Comparison of ENCODE assay signal across 1 cellular context in genomic region chr15:48672206-48672605, GRCh38.
TF ChIP-seq lines count a peak whose summit lies in the region.

No MANE protein-coding gene starts in this region.

TF ChIP-seq in IMR-90, 13 proteins besides CTCF, POLR2A, EP300 and RAD21:
- TF ChIP-seq RCOR1 (IDR thresholded peaks at IDR 0.05; ENCODE audit: insufficient replicate concordance, low read length) (no peak), MAZ (IDR thresholded peaks at IDR 0.05; ENCODE audit: borderline replicate concordance, low read depth, low read length) (no peak), NFE2L2 (IDR thresholded peaks at IDR 0.05; ENCODE audit: low read depth, low read length) (no peak), MXI1 (IDR thresholded peaks at IDR 0.05; ENCODE audit: borderline replicate concordance, low read depth, low read length) (no peak), MAFK (IDR thresholded peaks at IDR 0.05; ENCODE audit: low read depth, low read length) (no peak), BHLHE40 (IDR thresholded peaks at IDR 0.05; ENCODE audit: low read depth, low read length) (no peak), CHD1 (IDR thresholded peaks at IDR 0.05; ENCODE audit: low read depth, low read length) (no peak), FOS (IDR thresholded peaks at IDR 0.05; ENCODE audit: low read depth, low read length) (no peak), RFX5 (IDR thresholded peaks at IDR 0.05; ENCODE audit: low read depth, low read length) (no peak), CEBPB (IDR thresholded peaks at IDR 0.05; ENCODE audit: low read depth, low read length) (no peak), SMC3 (IDR thresholded peaks at IDR 0.05; ENCODE audit: low read depth, low read length) (no peak)
- TF ChIP-seq, protein P1, sequence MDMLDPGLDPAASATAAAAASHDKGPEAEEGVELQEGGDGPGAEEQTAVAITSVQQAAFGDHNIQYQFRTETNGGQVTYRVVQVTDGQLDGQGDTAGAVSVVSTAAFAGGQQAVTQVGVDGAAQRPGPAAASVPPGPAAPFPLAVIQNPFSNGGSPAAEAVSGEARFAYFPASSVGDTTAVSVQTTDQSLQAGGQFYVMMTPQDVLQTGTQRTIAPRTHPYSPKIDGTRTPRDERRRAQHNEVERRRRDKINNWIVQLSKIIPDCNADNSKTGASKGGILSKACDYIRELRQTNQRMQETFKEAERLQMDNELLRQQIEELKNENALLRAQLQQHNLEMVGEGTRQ (IDR thresholded peaks at IDR 0.05; ENCODE audit: low read depth, low read length) = no peak
- TF ChIP-seq, protein P2, sequence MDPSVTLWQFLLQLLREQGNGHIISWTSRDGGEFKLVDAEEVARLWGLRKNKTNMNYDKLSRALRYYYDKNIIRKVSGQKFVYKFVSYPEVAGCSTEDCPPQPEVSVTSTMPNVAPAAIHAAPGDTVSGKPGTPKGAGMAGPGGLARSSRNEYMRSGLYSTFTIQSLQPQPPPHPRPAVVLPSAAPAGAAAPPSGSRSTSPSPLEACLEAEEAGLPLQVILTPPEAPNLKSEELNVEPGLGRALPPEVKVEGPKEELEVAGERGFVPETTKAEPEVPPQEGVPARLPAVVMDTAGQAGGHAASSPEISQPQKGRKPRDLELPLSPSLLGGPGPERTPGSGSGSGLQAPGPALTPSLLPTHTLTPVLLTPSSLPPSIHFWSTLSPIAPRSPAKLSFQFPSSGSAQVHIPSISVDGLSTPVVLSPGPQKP (IDR thresholded peaks at IDR 0.05; ENCODE audit: borderline replicate concordance, low read depth, low read length) = no peak
